8 cellular contexts compared by ENCODE assay signal in the genomic region with DNA sequence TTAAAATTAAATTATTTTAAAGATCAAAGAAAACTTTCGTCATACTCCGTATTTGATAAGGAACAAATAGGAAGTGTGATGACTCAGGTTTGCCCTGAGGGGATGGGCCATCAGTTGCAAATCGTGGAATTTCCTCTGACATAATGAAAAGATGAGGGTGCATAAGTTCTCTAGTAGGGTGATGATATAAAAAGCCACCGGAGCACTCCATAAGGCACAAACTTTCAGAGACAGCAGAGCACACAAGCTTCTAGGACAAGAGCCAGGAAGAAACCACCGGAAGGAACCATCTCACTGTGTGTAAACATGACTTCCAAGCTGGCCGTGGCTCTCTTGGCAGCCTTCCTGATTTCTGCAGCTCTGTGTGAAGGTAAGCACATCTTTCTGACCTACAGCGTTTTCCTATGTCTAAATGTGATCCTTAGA. TPM values are rescaled to one million over a fixed set of nuclear protein-coding genes. Genes with fewer than 3 reads are reported as not detected.
A peak's percentile ranks its signal among the peaks of the same experiment; 100 is the strongest.
DNase-seq lines count a peak whose midpoint lies in the region; ATAC-seq and TF ChIP-seq lines count a peak whose summit lies in the region.

A gene (plus strand): TSS at position 217 of the 426 bp plus-strand sequence. CDS start 90 bp downstream, at position 307.

- H3K79me2 ChIP-seq in osteoblast (ENCODE audit: insufficient read depth, low read length), result no peaks in the 10 kb centered on the region

- H2AFZ ChIP-seq in osteoblast (ENCODE audit: low read length), result no peak within 1 kb of the TSS

- H3K4me3 ChIP-seq in epithelial cell of proximal tubule (ENCODE audit: low read depth, low read length), result peak within 1 kb of the TSS; percentile 1
- no peak within 1 kb of the TSS for H3K4me3 ChIP-seq in osteoblast (ENCODE audit: insufficient read depth, low read length)

- H3K4me2 ChIP-seq in osteoblast (ENCODE audit: insufficient read depth, low read length), result peak within 1 kb of the TSS; percentile 60

- TF ChIP-seq CTCF in epithelial cell of proximal tubule (conservative IDR thresholded peaks at IDR 0.05; ENCODE audit: low read depth, low read length) (no peak), osteoblast (IDR thresholded peaks at IDR 0.05; ENCODE audit: extremely low read depth, low read depth, low read length) (no peak)

- H3K4me1 ChIP-seq in osteoblast (ENCODE audit: insufficient read depth, low read length), result peaks cover 15% of the 10 kb centered on the region

- H4K20me1 ChIP-seq in osteoblast (ENCODE audit: insufficient read depth, low read length), result no peaks in the 10 kb centered on the region

- peak; percentile 87 for DNase-seq in DMS53 (lab: John Stamatoyannopoulos, UW)
- peak; percentile 91 for DNase-seq in RPMI8226
- DNase-seq in epithelial cell of proximal tubule (ENCODE audit: low read depth), result peak; percentile 61
- peak; percentile 67 for DNase-seq in osteoblast (ENCODE audit: insufficient read length, low spot score, missing footprints)
- DNase-seq in stimulated activated CD4-positive, alpha-beta T cell treated with anti-CD3 and anti-CD28 coated beads, Interleukin-12 subunit alpha, Interleukin-12 subunit beta, amount 100 ng/mL, for 4 hours, result no peak
- DNase-seq in T-helper 9 cell, result no peak
- DNase-seq in activated T-cell treated with anti-CD3 and anti-CD28 coated beads, Interleukin-2, amount 50 U/mL, for 1 hour, result no peak

- H3K27me3 ChIP-seq in osteoblast (ENCODE audit: insufficient read depth, low read length), result no peaks in the 10 kb centered on the region

- H3K27ac ChIP-seq in osteoblast (ENCODE audit: low read depth, low read length), result no peak within 1 kb of the TSS

- H3K36me3 ChIP-seq in osteoblast (ENCODE audit: insufficient read depth, low read length), result no peaks in the 10 kb centered on the region

- H3K9me3 ChIP-seq in osteoblast (ENCODE audit: low read depth, low read length), result no peaks in the 10 kb centered on the region

- ATAC-seq in HG03378 (IDR thresholded peaks at IDR 0.05; ENCODE audit: unreplicated experiment), result peak; percentile 44

RNA-seq across cellular contexts. Expression of the gene that starts here (rescaled TPM):
- total RNA-seq in epithelial cell of proximal tubule (24.9 and 31.4 TPM in 2 replicates), osteoblast (1.5 and 5.8 TPM in 2 replicates)

Comparison
In these comparisons a context has a peak if more than half of its experiments do, and no peak if none do; other contexts are left out.
1. DNase-seq: peak in DMS53 (single experiment), RPMI8226 (single experiment), epithelial cell of proximal tubule (single experiment) and osteoblast (single experiment); none in stimulated activated CD4-positive, alpha-beta T cell treated with anti-CD3 and anti-CD28 coated beads, Interleukin-12 subunit alpha, Interleukin-12 subunit beta, amount 100 ng/mL, for 4 hours (single experiment), T-helper 9 cell (single experiment) and activated T-cell treated with anti-CD3 and anti-CD28 coated beads, Interleukin-2, amount 50 U/mL, for 1 hour (single experiment).